8 cellular contexts compared by ENCODE assay signal in genomic region chr2:29923110-29923721, GRCh38. TPM values are rescaled to one million over a fixed set of nuclear protein-coding genes. Genes with fewer than 3 reads are reported as not detected.
A peak's percentile ranks its signal among the peaks of the same experiment; 100 is the strongest.
DNase-seq lines count a peak whose midpoint lies in the region; ATAC-seq and TF ChIP-seq lines count a peak whose summit lies in the region.

No MANE protein-coding gene starts in this region.

- DNase-seq in CD8-positive, alpha-beta memory T cell, result peak in 3 of 5 donors; percentile 20 to 51 (median 21)
- peak; percentile 79 for DNase-seq in GM23248
- peak; percentile 34 for DNase-seq in NCI-H2107 (lab: John Stamatoyannopoulos, UW)
- peak; percentile 61 for DNase-seq in dedifferentiated amniotic fluid mesenchymal stem cell (ENCODE audit: extremely low spot score)
- peak; percentile 39 for DNase-seq in lung (ENCODE audit: low spot score)
- DNase-seq in substantia nigra (lab: John Stamatoyannopoulos, UW), result peak in 34 of 49 donors; percentile 0 to 73 (median 40)

- H4K20me1 ChIP-seq in GM23248 (ENCODE audit: insufficient read depth), result no peaks in the 10 kb centered on the region

- H3K36me3 Mint-ChIP-seq in CD8-positive, alpha-beta memory T cell, result no peaks in the 10 kb centered on the region

- H3K4me1 ChIP-seq in CD8-positive, alpha-beta memory T cell (ENCODE audit: insufficient read depth, low read length), result no peaks in the 10 kb centered on the region
- H3K4me1 ChIP-seq in GM23248 (ENCODE audit: insufficient read depth) (peaks cover 3% of the 10 kb centered on the region; the same call in 1 of the 2 replicates), lung (ENCODE audit: control insufficient read depth in 2 of 2, insufficient read depth in 2 of 2, low read length in 2 of 2) (peaks cover 5 to 13% of the 10 kb centered on the region in 2 donors)

- H3K4me1 Mint-ChIP-seq in CD8-positive, alpha-beta memory T cell, result peaks cover 11 to 25% (median 13%) of the 10 kb centered on the region in 3 donors

- H3K27ac Mint-ChIP-seq in CD8-positive, alpha-beta memory T cell, result no peak overlapping the region

- H3K9me2 ChIP-seq in GM23248 (ENCODE audit: insufficient read depth), result no peaks in the 10 kb centered on the region

- no peak overlapping the region for H3K27ac ChIP-seq in CD8-positive, alpha-beta memory T cell (ENCODE audit: low read depth, low read length)
- H3K27ac ChIP-seq in GM23248, result no peak overlapping the region
- no peak overlapping the region for H3K27ac ChIP-seq in lung (ENCODE audit: low read depth in 1 of 2, low read length in 1 of 2)
- H3K27ac ChIP-seq in substantia nigra (ENCODE audit: low read depth, low read length, poor library complexity, severe bottlenecking), result no peak overlapping the region

- H2AFZ ChIP-seq in GM23248, result no peak overlapping the region

- H3K79me2 ChIP-seq in GM23248 (ENCODE audit: insufficient read depth), result no peaks in the 10 kb centered on the region

- no peaks in the 10 kb centered on the region for H3K36me3 ChIP-seq in CD8-positive, alpha-beta memory T cell (ENCODE audit: insufficient read depth, low read length)
- no peaks in the 10 kb centered on the region for H3K36me3 ChIP-seq in GM23248 (ENCODE audit: low read depth)
- no peaks in the 10 kb centered on the region for H3K36me3 ChIP-seq in lung (ENCODE audit: control insufficient read depth in 2 of 2, insufficient read depth in 2 of 2, low read length in 2 of 2)

- in situ Hi-C loops in GM23248 (cut with MboI), result loop anchor here (10.0 kb wide), 1 partner anchor 152 kb away; no protein-coding TSS in a partner anchor

- no peak overlapping the region for H3K9ac ChIP-seq in GM23248

- H3K9me3 Mint-ChIP-seq in CD8-positive, alpha-beta memory T cell, result peaks cover 0 to 5% (median 0%) of the 10 kb centered on the region in 5 donors

- H3K4me3 ChIP-seq in CD8-positive, alpha-beta memory T cell (ENCODE audit: low read length), result no peak overlapping the region
- H3K4me3 ChIP-seq in GM23248 (no peak overlapping the region), WI38 (ENCODE audit: low read depth, low read length) (no peak overlapping the region), lung (no peak overlapping the region)

- no peak overlapping the region for H3K4me2 ChIP-seq in GM23248 (ENCODE audit: unreplicated experiment)

- H3K27me3 ChIP-seq in CD8-positive, alpha-beta memory T cell (ENCODE audit: insufficient read depth, low read length, poor library complexity, severe bottlenecking), result peaks cover 29% of the 10 kb centered on the region
- H3K27me3 ChIP-seq in GM23248 (replicated peaks; ENCODE audit: insufficient read depth), result peaks cover 38% of the 10 kb centered on the region
- peaks cover 4% of the 10 kb centered on the region for H3K27me3 ChIP-seq in lung (ENCODE audit: control insufficient read depth, insufficient read depth)

- H3F3A ChIP-seq in GM23248 (ENCODE audit: insufficient read depth), result no peaks in the 10 kb centered on the region

- POLR2A ChIA-PET in CD8-positive, alpha-beta memory T cell (lab: Charles Lee), result no interaction called here

- TF ChIP-seq CTCF in WI38 (IDR thresholded peaks at IDR 0.05; ENCODE audit: low read depth, low read length) (peak; percentile 87), lung (IDR thresholded peaks at IDR 0.05; ENCODE audit: control extremely low read depth, extremely low read depth) (peak; percentile 52)

- CTCF ChIA-PET in CD8-positive, alpha-beta memory T cell (lab: Charles Lee), result interaction anchor here (0.8 to 1.1 kb wide), 4 partner anchors 13 to 102 kb away, joined by 3 to 4 read pairs (median 3); no protein-coding TSS in a partner anchor

- H3K4me3 Mint-ChIP-seq in CD8-positive, alpha-beta memory T cell, result no peak overlapping the region

- H3K9me3 ChIP-seq in CD8-positive, alpha-beta memory T cell (ENCODE audit: low read length), result no peaks in the 10 kb centered on the region
- H3K9me3 ChIP-seq in GM23248 (ENCODE audit: low read depth) (no peaks in the 10 kb centered on the region), lung (ENCODE audit: control insufficient read depth in 2 of 2, insufficient read depth in 1 of 2, low read length in 1 of 2) (peaks cover 0 to 2% of the 10 kb centered on the region in 2 donors)

- 0 to 1% methylated on average over 3 of the region's 3 CpGs for WGBS in GM23248 (ENCODE audit: low coverage in 1 of 2, low lambda C conversion rate in 2 of 2, missing lambda C conversion rate in 2 of 2), 2 experiments
- 23 to 32% methylated on average over 3 of the region's 3 CpGs for WGBS in lung, 2 donors

- H3K27me3 Mint-ChIP-seq in CD8-positive, alpha-beta memory T cell, result peaks cover 42 to 61% of the 10 kb centered on the region in 2 donors

- ATAC-seq in lung (ENCODE audit: insufficient read depth, low FRiP score), result no peak
- no peak for ATAC-seq in HG03565 (IDR thresholded peaks at IDR 0.05; ENCODE audit: unreplicated experiment)

RNA-seq across cellular contexts. Expression of gene ALK, which starts 1.8 kb away (rescaled TPM):
- total RNA-seq in CD8-positive, alpha-beta memory T cell, result not detected
- not detected for polyA plus RNA-seq in CD8-positive, alpha-beta memory T cell
- total RNA-seq in GM23248 (2014; rRNA removed; shearing (Covaris generic)), result under 0.01 TPM in 1 of 2 replicates, not detected in the other
- polyA plus RNA-seq in GM23248 (2016; fragmentation: Nextera tagmentation; extraction: Ambion mirVana) (0.05 TPM in 1 of 2 replicates, not detected in the other), lung (under 1 TPM in 1 of 2 donors, not detected in 1; 0.10 TPM)
- under 1 TPM; 0.09 to 0.25 TPM for total RNA-seq in lung

Comparison
In these comparisons a context has a peak if more than half of its experiments do, and no peak if none do; other contexts are left out.
1. DNase-seq: peak in every context shown above with its lines; median percentile 79 in GM23248; 61 in dedifferentiated amniotic fluid mesenchymal stem cell; 40 in substantia nigra; 39 in lung; 34 in NCI-H2107; 21 in CD8-positive, alpha-beta memory T cell.